Comparison of ENCODE assay signal across 8 cellular contexts in genomic region chr11:820655-821512, GRCh38.
DNase-seq lines count a peak whose midpoint lies in the region; ATAC-seq lines count a peak whose summit lies in the region.

No MANE protein-coding gene starts in this region.

- H3K9ac ChIP-seq in NT2/D1 (ENCODE audit: insufficient read length, low read depth) (peak overlapping the region; percentile 84), mucosa of rectum (ENCODE audit: low read depth in 1 of 2, low read length in 2 of 2) (peak overlapping the region; percentile 75 to 91)

- no peaks in the 10 kb centered on the region for H3K9me3 ChIP-seq in NT2/D1 (ENCODE audit: insufficient read depth, low read length)
- H3K9me3 ChIP-seq in effector memory CD4-positive, alpha-beta T cell (ENCODE audit: control insufficient read depth, low read length), result no peaks in the 10 kb centered on the region
- no peaks in the 10 kb centered on the region for H3K9me3 ChIP-seq in mucosa of rectum (ENCODE audit: control insufficient read depth in 2 of 2, low read length in 2 of 2)

- peak overlapping the region; percentile 95 for H3K4me3 ChIP-seq in NT2/D1 (ENCODE audit: insufficient read length, low read depth)
- H3K4me3 ChIP-seq in effector memory CD4-positive, alpha-beta T cell (ENCODE audit: insufficient read depth, low read depth, low read length, poor library complexity, severe bottlenecking), result peak overlapping the region; percentile 93
- peak overlapping the region; percentile 78 to 82 for H3K4me3 ChIP-seq in mucosa of rectum (ENCODE audit: low read length in 2 of 2)

- peak; percentile 84 for DNase-seq in DMS53 (lab: John Stamatoyannopoulos, UW)
- DNase-seq in NT2/D1 (ENCODE audit: low read depth, low spot score), result no peak
- no peak for DNase-seq in effector memory CD4-positive, alpha-beta T cell
- DNase-seq in DMS 273 (lab: John Stamatoyannopoulos, UW; ENCODE audit: unreplicated experiment), result no peak
- no peak for DNase-seq in NCI-H2081 (lab: John Stamatoyannopoulos, UW)

- peaks cover 26% of the 10 kb centered on the region for H3K4me1 ChIP-seq in NT2/D1 (ENCODE audit: insufficient read depth, insufficient read length)
- peaks cover 22% of the 10 kb centered on the region for H3K4me1 ChIP-seq in effector memory CD4-positive, alpha-beta T cell (ENCODE audit: control insufficient read depth, insufficient read depth, low read length, poor library complexity, severe bottlenecking)
- H3K4me1 ChIP-seq in mucosa of rectum (ENCODE audit: control insufficient read depth in 2 of 2, insufficient read depth in 2 of 2, low read length in 2 of 2), result peaks cover 32 to 47% of the 10 kb centered on the region in 2 donors

- peaks cover 18% of the 10 kb centered on the region for H3K27me3 ChIP-seq in NT2/D1 (ENCODE audit: insufficient read depth, insufficient read length)
- no peaks in the 10 kb centered on the region for H3K27me3 ChIP-seq in effector memory CD4-positive, alpha-beta T cell (replicated peaks; ENCODE audit: control insufficient read depth, insufficient read depth, low read length, poor library complexity, severe bottlenecking)
- H3K27me3 ChIP-seq in mucosa of rectum (ENCODE audit: control insufficient read depth in 2 of 2, insufficient read depth in 2 of 2, low read length in 2 of 2), result no peaks in the 10 kb centered on the region

- peak overlapping the region; percentile 91 for H3K27ac ChIP-seq in effector memory CD4-positive, alpha-beta T cell (ENCODE audit: insufficient read depth, low read length, poor library complexity, severe bottlenecking)
- H3K27ac ChIP-seq in mucosa of rectum (ENCODE audit: low read depth in 2 of 2, low read length in 2 of 2), result peak overlapping the region; percentile 96 to 98

- H3K36me3 ChIP-seq in NT2/D1 (ENCODE audit: insufficient read depth, insufficient read length, low read length) (peaks cover 41% of the 10 kb centered on the region), mucosa of rectum (ENCODE audit: control insufficient read depth in 2 of 2, insufficient read depth in 2 of 2, low read length in 2 of 2) (peaks cover 14 to 21% of the 10 kb centered on the region in 2 donors)
- H3K36me3 ChIP-seq in effector memory CD4-positive, alpha-beta T cell (ENCODE audit: control insufficient read depth, insufficient read depth, low read length), result peaks cover 27% of the 10 kb centered on the region

- no peak for ATAC-seq in GM18907 (IDR thresholded peaks at IDR 0.05; ENCODE audit: unreplicated experiment)
- no peak for ATAC-seq in HG03442 (IDR thresholded peaks at IDR 0.05; ENCODE audit: unreplicated experiment)
